Comparison of ENCODE assay signal across 16 cellular contexts in the genomic region with DNA sequence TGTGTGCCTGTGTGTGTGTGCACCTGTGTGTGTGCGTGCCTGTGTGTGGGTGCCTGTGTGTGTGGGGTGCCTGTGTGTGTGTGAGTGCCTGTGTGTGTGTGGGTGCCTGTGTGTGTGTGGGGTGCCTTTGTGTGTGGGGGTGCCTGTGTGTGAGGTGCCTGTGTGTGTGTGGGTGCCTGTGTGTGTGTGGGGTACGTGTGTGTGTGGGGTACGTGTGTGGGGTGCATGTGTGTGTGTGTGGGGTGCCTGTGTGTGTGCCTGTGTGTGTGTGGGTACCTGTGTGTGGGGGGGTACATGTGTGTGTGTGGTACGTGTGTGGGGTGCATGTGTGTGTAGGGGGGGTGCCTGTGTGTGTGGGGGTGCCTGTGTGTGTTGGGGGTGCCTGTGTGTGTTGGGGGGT.
"Had no signal": no experiment of that assay in that cellular context is flagged by ENCODE, and none has a peak within 500 bp of the region (broad histone marks: within the 10 kb centered on the region; RNA-seq: fewer than 3 reads in every experiment).

No MANE protein-coding gene starts in this region.

- H3K4me3 Mint-ChIP-seq: activated CD4-positive, alpha-beta memory T cell treated with anti-CD3 and anti-CD28 coated beads for 36 hours; activated T-cell treated with anti-CD3 and anti-CD28 coated beads, Interleukin-2, amount 50 U/mL, for 4 hours; nephron progenitor cell; T-helper 1 cell treated with Interleukin-12 subunit alpha and Interleukin-12 subunit beta and Interleukin-4 antibody, amounts not matched to agents 30 μg/mL and 1 μg/mL, for 36 hours had no signal

- DNase-seq: activated CD4-positive, alpha-beta memory T cell treated with anti-CD3 and anti-CD28 coated beads for 36 hours; activated effector memory CD4-positive, alpha-beta T cell treated with anti-CD3 and anti-CD28 coated beads, Interleukin-2, amount 50 U/mL, for 16 hours; activated T-cell treated with anti-CD3 and anti-CD28 coated beads, Interleukin-2, amount 50 U/mL, for 4 hours; effector CD4-positive, alpha-beta T cell; nephron progenitor cell; stimulated activated CD4-positive, alpha-beta T cell treated with anti-CD3 and anti-CD28 coated beads, Interleukin-4, amount 100 ng/mL, for 1 hour; tibial artery had no signal

- H3K27me3 ChIP-seq: ascending aorta, ovary, tibial artery, vagina had no signal

- H3K36me3 Mint-ChIP-seq: activated CD4-positive, alpha-beta memory T cell treated with anti-CD3 and anti-CD28 coated beads for 36 hours had no signal

- H3K9me3 ChIP-seq: ascending aorta, left lung, ovary, tibial artery, vagina had no signal

- H3K4me3 ChIP-seq: left lung, ovary, tibial artery, vagina had no signal

- ATAC-seq: activated CD4-positive, CD25-positive, alpha-beta regulatory T cell treated with anti-CD3 and anti-CD28 coated beads, Interleukin-2, amount 50 U/mL, for 24 hours; left lung had no signal

- FAIRE-seq: colon, keratinocyte had no signal

- H3K27ac ChIP-seq: ascending aorta, epithelial cell of prostate, left lung, ovary had no signal

- H3K36me3 ChIP-seq: ascending aorta, left lung, ovary, vagina had no signal

- H3K9me3 Mint-ChIP-seq: activated CD4-positive, alpha-beta memory T cell treated with anti-CD3 and anti-CD28 coated beads for 36 hours; activated T-cell treated with anti-CD3 and anti-CD28 coated beads, Interleukin-2, amount 50 U/mL, for 4 hours; nephron progenitor cell; T-helper 1 cell treated with Interleukin-12 subunit alpha and Interleukin-12 subunit beta and Interleukin-4 antibody, amounts not matched to agents 30 μg/mL and 1 μg/mL, for 36 hours had no signal

- H3K27ac Mint-ChIP-seq: activated CD4-positive, alpha-beta memory T cell treated with anti-CD3 and anti-CD28 coated beads for 36 hours; nephron progenitor cell; T-helper 1 cell treated with Interleukin-12 subunit alpha and Interleukin-12 subunit beta and Interleukin-4 antibody, amounts not matched to agents 30 μg/mL and 1 μg/mL, for 36 hours had no signal
